ENCODE assay signal across 10 cellular contexts in genomic region chr2:75431757-75432156, GRCh38.
DNase-seq lines count a peak whose midpoint lies in the region; ATAC-seq and TF ChIP-seq lines count a peak whose summit lies in the region.
"Had no signal": no experiment of that assay in that cellular context is flagged by ENCODE, and none has a peak within 500 bp of the region (broad histone marks: within the 10 kb centered on the region; RNA-seq: fewer than 3 reads in every experiment).

No MANE protein-coding gene starts in this region.

- 61% methylated on average over 1 of the region's 1 CpG for WGBS in hepatocyte (ENCODE audit: low lambda C conversion rate, missing lambda C conversion rate)

- H3K4me2 ChIP-seq in hepatocyte, result no peak overlapping the region

- H2AFZ ChIP-seq in hepatocyte, result no peak overlapping the region

- H3K27ac ChIP-seq in hepatocyte, result no peak overlapping the region
- H3K27ac ChIP-seq: dorsolateral prefrontal cortex had no signal

- H4K20me1 ChIP-seq in hepatocyte (ENCODE audit: insufficient read depth, poor library complexity, severe bottlenecking), result no peaks in the 10 kb centered on the region

- no peaks in the 10 kb centered on the region for H3K27me3 ChIP-seq in hepatocyte

- no peaks in the 10 kb centered on the region for H3K9me3 ChIP-seq in hepatocyte (ENCODE audit: low read depth)

- intact Hi-C loops in posterior vena cava (cut with DNase I), result no loop called here

- H3K36me3 ChIP-seq in hepatocyte (replicated peaks; ENCODE audit: insufficient read depth, low read depth), result no peaks in the 10 kb centered on the region

- no peaks in the 10 kb centered on the region for H3K79me2 ChIP-seq in hepatocyte

- DNase-seq in kidney tubule cell (ENCODE audit: low spot score) (peak; percentile 55), NCI-H128 (lab: John Stamatoyannopoulos, UW; ENCODE audit: unreplicated experiment) (no peak), posterior vena cava (ENCODE audit: low spot score) (no peak), hepatocyte (ENCODE audit: low spot score) (no peak)
- DNase-seq in stimulated activated naive CD8-positive, alpha-beta T cell treated with anti-CD3 and anti-CD28 coated beads, Interleukin-15, Interleukin-2, amounts not matched to agents 100 U/mL and 50 U/mL, for 24 hours, result no peak
- DNase-seq: activated naive CD4-positive, alpha-beta T cell; dorsolateral prefrontal cortex had no signal

- H3K4me3 ChIP-seq in hepatocyte, result no peak overlapping the region
- H3K4me3 ChIP-seq: dorsolateral prefrontal cortex had no signal

- ATAC-seq in GM18519 (IDR thresholded peaks at IDR 0.05; ENCODE audit: low FRiP score, unreplicated experiment) (peak; percentile 55), GM21529 (IDR thresholded peaks at IDR 0.05; ENCODE audit: unreplicated experiment) (peak; percentile 63), HG03135 (IDR thresholded peaks at IDR 0.05; ENCODE audit: unreplicated experiment) (peak; percentile 64)
- ATAC-seq in stimulated activated naive CD8-positive, alpha-beta T cell treated with anti-CD3 and anti-CD28 coated beads, Interleukin-15, Interleukin-2, amounts not matched to agents 100 U/mL and 50 U/mL, for 24 hours, result no peak

- no peaks in the 10 kb centered on the region for H3K9me2 ChIP-seq in hepatocyte (replicated peaks; ENCODE audit: insufficient read depth)

- TF ChIP-seq CTCF in hepatocyte (IDR thresholded peaks at IDR 0.05; ENCODE audit: poor library complexity), result no peak

- H3K4me1 ChIP-seq in hepatocyte (ENCODE audit: insufficient read depth), result no peaks in the 10 kb centered on the region
